In the genomic region with DNA sequence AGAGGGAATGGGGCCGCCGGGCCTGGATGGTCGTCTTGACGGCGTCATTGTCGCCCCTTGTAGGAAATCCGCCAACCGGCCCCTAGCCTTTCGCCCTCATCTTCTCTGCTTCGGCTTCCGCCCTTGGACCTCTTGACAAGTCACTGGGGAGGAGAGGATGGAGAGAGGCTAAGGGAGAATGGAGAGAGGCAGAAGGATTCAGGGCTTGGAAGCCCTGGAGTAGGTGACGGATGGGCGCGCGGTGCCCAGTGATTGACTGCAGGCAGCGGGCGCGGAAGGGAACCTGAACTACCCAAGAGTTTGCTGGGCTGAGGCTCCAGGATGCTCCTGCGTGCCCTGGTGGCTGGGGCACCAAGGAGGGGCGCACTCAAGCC, we compare ENCODE assay signal across 10 cellular contexts. TPM values are rescaled to one million over a fixed set of nuclear protein-coding genes. Genes with fewer than 3 reads are reported as not detected.
A peak's percentile ranks its signal among the peaks of the same experiment; 100 is the strongest.
DNase-seq lines count a peak whose midpoint lies in the region; ATAC-seq and TF ChIP-seq lines count a peak whose summit lies in the region.
"Had no signal": no experiment of that assay in that cellular context is flagged by ENCODE, and none has a peak within 500 bp of the region (broad histone marks: within the 10 kb centered on the region; RNA-seq: fewer than 3 reads in every experiment).

No MANE protein-coding gene starts in this region.

- H3K27me3 ChIP-seq in Peyer's patch (peaks cover 0 to 6% of the 10 kb centered on the region in 2 donors), right atrium auricular region (peaks cover 0 to 13% of the 10 kb centered on the region in 2 donors), gastrocnemius medialis (peaks cover 7 to 16% (median 14%) of the 10 kb centered on the region in 3 donors)

- H3K9me3 ChIP-seq in Peyer's patch (no peaks in the 10 kb centered on the region), right atrium auricular region (peaks cover 0 to 15% of the 10 kb centered on the region in 2 donors), gastrocnemius medialis (no peaks in the 10 kb centered on the region)
- H3K9me3 ChIP-seq: body of pancreas had no signal

- H3K36me3 ChIP-seq in Peyer's patch (no peaks in the 10 kb centered on the region), right atrium auricular region (no peaks in the 10 kb centered on the region), gastrocnemius medialis (no peaks in the 10 kb centered on the region)

- intact Hi-C loops in gastrocnemius medialis (cut with DNase I; ENCODE audit: low total_unique reads) = no loop called here

- TF ChIP-seq CTCF in Peyer's patch (IDR thresholded peaks at IDR 0.05) = no peak
- no peak for TF ChIP-seq CTCF in right atrium auricular region (IDR thresholded peaks at IDR 0.05)
- no peak for TF ChIP-seq CTCF in gastrocnemius medialis (IDR thresholded peaks at IDR 0.05 in 4 of 5, conservative IDR thresholded peaks at IDR 0.05 in 1 of 5)

- peak overlapping the region; percentile 4 to 45 (median 29) for H3K4me3 ChIP-seq in Peyer's patch
- H3K4me3 ChIP-seq in right atrium auricular region = peak overlapping the region; percentile 7 to 40
- H3K4me3 ChIP-seq in gastrocnemius medialis = peak overlapping the region; percentile 17 to 39 (median 32)
- H3K4me3 ChIP-seq: body of pancreas had no signal

- peaks cover 0 to 10% (median 0%) of the 10 kb centered on the region in 4 donors for H3K4me1 ChIP-seq in Peyer's patch
- H3K4me1 ChIP-seq in right atrium auricular region = peaks cover 0 to 7% of the 10 kb centered on the region in 2 donors
- no peaks in the 10 kb centered on the region for H3K4me1 ChIP-seq in gastrocnemius medialis

- TF ChIP-seq POLR2A in Peyer's patch (IDR thresholded peaks at IDR 0.05) = no peak
- TF ChIP-seq POLR2A in gastrocnemius medialis (IDR thresholded peaks at IDR 0.05) = no peak

- H3K27ac ChIP-seq in Peyer's patch (no peak overlapping the region), right atrium auricular region (no peak overlapping the region), gastrocnemius medialis (no peak overlapping the region)
- H3K27ac ChIP-seq: body of pancreas had no signal

- DNase-seq in NCI-H2029 treated with DMSO at 0.1 percent for 48 hours (lab: John Stamatoyannopoulos, UW) (peak; percentile 23), NCI-H2029 (lab: John Stamatoyannopoulos, UW) (no peak), Peyer's patch (no peak), right atrium auricular region (ENCODE audit: low spot score) (no peak), gastrocnemius medialis (no peak), mesenteric fat pad (ENCODE audit: low spot score) (no peak)
- DNase-seq: ACHN, body of pancreas had no signal

- ATAC-seq in gastrocnemius medialis (no peak), HG02973 (IDR thresholded peaks at IDR 0.05; ENCODE audit: unreplicated experiment) (no peak), GM21717 (IDR thresholded peaks at IDR 0.05; ENCODE audit: unreplicated experiment) (no peak)
- ATAC-seq: body of pancreas had no signal

- in situ Hi-C loops in gastrocnemius medialis (cut with MboI; ENCODE audit: low sequenced_read_pairs in 4 of 4) = no loop called here

RNA-seq across cellular contexts. Expression of gene PDE4B, which starts 0.7 kb away (rescaled TPM):
- 10 to 100 TPM in 2 of 4 donors, 1 to 10 TPM in 2; 2.1 to 96.6 (median 9.6) TPM for total RNA-seq in Peyer's patch
- 10 to 100 TPM; 16.0 to 27.7 TPM for total RNA-seq in right atrium auricular region
- 1 to 10 TPM; 4.5 to 8.5 (median 7.9) TPM for total RNA-seq in gastrocnemius medialis
- total RNA-seq in mesenteric fat pad = 18.6 TPM
